2 cellular contexts compared by ENCODE assay signal in the genomic region with DNA sequence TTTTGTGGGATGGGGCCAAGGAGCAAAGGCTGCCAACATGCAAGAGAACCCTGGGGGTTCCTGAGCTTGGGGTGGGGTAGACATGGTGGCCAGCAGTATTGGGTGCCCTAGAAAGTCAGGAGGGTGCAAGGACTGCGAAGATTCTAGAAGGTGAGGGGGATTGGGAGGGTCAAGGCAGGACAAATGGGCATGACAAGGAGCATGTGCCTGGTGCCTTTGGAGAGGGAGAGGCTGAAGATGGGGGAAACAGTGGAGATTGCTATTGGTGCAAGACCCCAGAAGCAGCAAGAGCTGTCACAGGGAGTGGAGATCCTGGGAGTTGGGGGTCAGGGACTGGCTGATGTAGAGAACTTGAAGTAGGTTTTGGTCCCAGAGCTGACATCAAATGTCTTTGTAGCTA.
TF ChIP-seq lines count a peak whose summit lies in the region.

No MANE protein-coding gene starts in this region.

TF ChIP-seq in GM12878, 131 proteins besides CTCF, POLR2A, EP300 and RAD21:
- TF ChIP-seq POLR2AphosphoS5 (IDR thresholded peaks at IDR 0.05; ENCODE audit: low read length): peak; percentile 74
- no peak for TF ChIP-seq DPF2 (IDR thresholded peaks at IDR 0.05)
- no peak for TF ChIP-seq MXI1 (IDR thresholded peaks at IDR 0.05; ENCODE audit: low read depth, low read length)
- TF ChIP-seq RUNX3 (IDR thresholded peaks at IDR 0.05; ENCODE audit: low read length): no peak
- no peak for TF ChIP-seq MEF2A (IDR thresholded peaks at IDR 0.05; ENCODE audit: insufficient read depth, low read depth, low read length)
- no peak for TF ChIP-seq ZNF622 (IDR thresholded peaks at IDR 0.05)
- TF ChIP-seq, protein P1, sequence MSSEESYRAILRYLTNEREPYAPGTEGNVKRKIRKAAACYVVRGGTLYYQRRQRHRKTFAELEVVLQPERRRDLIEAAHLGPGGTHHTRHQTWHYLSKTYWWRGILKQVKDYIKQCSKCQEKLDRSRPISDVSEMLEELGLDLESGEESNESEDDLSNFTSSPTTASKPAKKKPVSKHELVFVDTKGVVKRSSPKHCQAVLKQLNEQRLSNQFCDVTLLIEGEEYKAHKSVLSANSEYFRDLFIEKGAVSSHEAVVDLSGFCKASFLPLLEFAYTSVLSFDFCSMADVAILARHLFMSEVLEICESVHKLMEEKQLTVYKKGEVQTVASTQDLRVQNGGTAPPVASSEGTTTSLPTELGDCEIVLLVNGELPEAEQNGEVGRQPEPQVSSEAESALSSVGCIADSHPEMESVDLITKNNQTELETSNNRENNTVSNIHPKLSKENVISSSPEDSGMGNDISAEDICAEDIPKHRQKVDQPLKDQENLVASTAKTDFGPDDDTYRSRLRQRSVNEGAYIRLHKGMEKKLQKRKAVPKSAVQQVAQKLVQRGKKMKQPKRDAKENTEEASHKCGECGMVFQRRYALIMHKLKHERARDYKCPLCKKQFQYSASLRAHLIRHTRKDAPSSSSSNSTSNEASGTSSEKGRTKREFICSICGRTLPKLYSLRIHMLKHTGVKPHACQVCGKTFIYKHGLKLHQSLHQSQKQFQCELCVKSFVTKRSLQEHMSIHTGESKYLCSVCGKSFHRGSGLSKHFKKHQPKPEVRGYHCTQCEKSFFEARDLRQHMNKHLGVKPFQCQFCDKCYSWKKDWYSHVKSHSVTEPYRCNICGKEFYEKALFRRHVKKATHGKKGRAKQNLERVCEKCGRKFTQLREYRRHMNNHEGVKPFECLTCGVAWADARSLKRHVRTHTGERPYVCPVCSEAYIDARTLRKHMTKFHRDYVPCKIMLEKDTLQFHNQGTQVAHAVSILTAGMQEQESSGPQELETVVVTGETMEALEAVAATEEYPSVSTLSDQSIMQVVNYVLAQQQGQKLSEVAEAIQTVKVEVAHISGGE (CRISPR knock-in tag; IDR thresholded peaks at IDR 0.05): no peak
- TF ChIP-seq, protein P2, sequence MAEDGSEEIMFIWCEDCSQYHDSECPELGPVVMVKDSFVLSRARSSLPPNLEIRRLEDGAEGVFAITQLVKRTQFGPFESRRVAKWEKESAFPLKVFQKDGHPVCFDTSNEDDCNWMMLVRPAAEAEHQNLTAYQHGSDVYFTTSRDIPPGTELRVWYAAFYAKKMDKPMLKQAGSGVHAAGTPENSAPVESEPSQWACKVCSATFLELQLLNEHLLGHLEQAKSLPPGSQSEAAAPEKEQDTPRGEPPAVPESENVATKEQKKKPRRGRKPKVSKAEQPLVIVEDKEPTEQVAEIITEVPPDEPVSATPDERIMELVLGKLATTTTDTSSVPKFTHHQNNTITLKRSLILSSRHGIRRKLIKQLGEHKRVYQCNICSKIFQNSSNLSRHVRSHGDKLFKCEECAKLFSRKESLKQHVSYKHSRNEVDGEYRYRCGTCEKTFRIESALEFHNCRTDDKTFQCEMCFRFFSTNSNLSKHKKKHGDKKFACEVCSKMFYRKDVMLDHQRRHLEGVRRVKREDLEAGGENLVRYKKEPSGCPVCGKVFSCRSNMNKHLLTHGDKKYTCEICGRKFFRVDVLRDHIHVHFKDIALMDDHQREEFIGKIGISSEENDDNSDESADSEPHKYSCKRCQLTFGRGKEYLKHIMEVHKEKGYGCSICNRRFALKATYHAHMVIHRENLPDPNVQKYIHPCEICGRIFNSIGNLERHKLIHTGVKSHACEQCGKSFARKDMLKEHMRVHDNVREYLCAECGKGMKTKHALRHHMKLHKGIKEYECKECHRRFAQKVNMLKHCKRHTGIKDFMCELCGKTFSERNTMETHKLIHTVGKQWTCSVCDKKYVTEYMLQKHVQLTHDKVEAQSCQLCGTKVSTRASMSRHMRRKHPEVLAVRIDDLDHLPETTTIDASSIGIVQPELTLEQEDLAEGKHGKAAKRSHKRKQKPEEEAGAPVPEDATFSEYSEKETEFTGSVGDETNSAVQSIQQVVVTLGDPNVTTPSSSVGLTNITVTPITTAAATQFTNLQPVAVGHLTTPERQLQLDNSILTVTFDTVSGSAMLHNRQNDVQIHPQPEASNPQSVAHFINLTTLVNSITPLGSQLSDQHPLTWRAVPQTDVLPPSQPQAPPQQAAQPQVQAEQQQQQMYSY (CRISPR knock-in tag; IDR thresholded peaks at IDR 0.05): no peak
- peak; percentile 60; the same call in 1 of the 2 replicates for TF ChIP-seq HDGF (IDR thresholded peaks at IDR 0.05)
- no peak for TF ChIP-seq BRCA1 (IDR thresholded peaks at IDR 0.05; ENCODE audit: low read depth, low read length)

TF ChIP-seq in SK-N-SH treated with all-trans-retinoic acid at 6 μM for 48 hours, 23 proteins besides CTCF, POLR2A, EP300 and RAD21:
- TF ChIP-seq ZNF70 (CRISPR knock-in tag; IDR thresholded peaks at IDR 0.05) (no peak), ZNF565 (CRISPR knock-in tag; conservative IDR thresholded peaks at IDR 0.05; ENCODE audit: low read depth) (no peak), SNAI2 (CRISPR knock-in tag; IDR thresholded peaks at IDR 0.05) (no peak), TCF4 (CRISPR knock-in tag; IDR thresholded peaks at IDR 0.05; ENCODE audit: borderline replicate concordance) (no peak), ESRRG (CRISPR knock-in tag; IDR thresholded peaks at IDR 0.05) (no peak), RARB (CRISPR knock-in tag; IDR thresholded peaks at IDR 0.05) (no peak), ZFP30 (CRISPR knock-in tag; IDR thresholded peaks at IDR 0.05) (no peak), PPARA (CRISPR knock-in tag; IDR thresholded peaks at IDR 0.05; ENCODE audit: borderline replicate concordance) (no peak)
- TF ChIP-seq, protein P3, sequence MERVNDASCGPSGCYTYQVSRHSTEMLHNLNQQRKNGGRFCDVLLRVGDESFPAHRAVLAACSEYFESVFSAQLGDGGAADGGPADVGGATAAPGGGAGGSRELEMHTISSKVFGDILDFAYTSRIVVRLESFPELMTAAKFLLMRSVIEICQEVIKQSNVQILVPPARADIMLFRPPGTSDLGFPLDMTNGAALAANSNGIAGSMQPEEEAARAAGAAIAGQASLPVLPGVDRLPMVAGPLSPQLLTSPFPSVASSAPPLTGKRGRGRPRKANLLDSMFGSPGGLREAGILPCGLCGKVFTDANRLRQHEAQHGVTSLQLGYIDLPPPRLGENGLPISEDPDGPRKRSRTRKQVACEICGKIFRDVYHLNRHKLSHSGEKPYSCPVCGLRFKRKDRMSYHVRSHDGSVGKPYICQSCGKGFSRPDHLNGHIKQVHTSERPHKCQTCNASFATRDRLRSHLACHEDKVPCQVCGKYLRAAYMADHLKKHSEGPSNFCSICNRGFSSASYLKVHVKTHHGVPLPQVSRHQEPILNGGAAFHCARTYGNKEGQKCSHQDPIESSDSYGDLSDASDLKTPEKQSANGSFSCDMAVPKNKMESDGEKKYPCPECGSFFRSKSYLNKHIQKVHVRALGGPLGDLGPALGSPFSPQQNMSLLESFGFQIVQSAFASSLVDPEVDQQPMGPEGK (CRISPR knock-in tag; IDR thresholded peaks at IDR 0.05; ENCODE audit: borderline replicate concordance): no peak
- TF ChIP-seq, protein P4, sequence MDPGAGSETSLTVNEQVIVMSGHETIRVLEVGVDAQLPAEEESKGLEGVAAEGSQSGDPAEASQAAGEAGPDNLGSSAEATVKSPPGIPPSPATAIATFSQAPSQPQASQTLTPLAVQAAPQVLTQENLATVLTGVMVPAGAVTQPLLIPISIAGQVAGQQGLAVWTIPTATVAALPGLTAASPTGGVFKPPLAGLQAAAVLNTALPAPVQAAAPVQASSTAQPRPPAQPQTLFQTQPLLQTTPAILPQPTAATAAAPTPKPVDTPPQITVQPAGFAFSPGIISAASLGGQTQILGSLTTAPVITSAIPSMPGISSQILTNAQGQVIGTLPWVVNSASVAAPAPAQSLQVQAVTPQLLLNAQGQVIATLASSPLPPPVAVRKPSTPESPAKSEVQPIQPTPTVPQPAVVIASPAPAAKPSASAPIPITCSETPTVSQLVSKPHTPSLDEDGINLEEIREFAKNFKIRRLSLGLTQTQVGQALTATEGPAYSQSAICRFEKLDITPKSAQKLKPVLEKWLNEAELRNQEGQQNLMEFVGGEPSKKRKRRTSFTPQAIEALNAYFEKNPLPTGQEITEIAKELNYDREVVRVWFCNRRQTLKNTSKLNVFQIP (CRISPR knock-in tag; IDR thresholded peaks at IDR 0.05; ENCODE audit: borderline replicate concordance, low read depth): no peak
